8 cellular contexts compared by ENCODE assay signal in genomic region chr16:74623214-74623842, GRCh38. TPM values are rescaled to one million over a fixed set of nuclear protein-coding genes. Genes with fewer than 3 reads are reported as not detected.
DNase-seq lines count a peak whose midpoint lies in the region; ATAC-seq and TF ChIP-seq lines count a peak whose summit lies in the region.

No MANE protein-coding gene starts in this region.

- ATAC-seq in activated naive CD8-positive, alpha-beta T cell treated with anti-CD3 and anti-CD28 coated beads, Interleukin-2, amount 50 U/mL, for 24 hours, result no peak
- no peak for ATAC-seq in HG02884 (IDR thresholded peaks at IDR 0.05; ENCODE audit: unreplicated experiment)

- in situ Hi-C loops in astrocyte of the spinal cord (cut with HindIII; ENCODE audit: low sequenced_read_pairs), result no loop called here

- H3K9me3 Mint-ChIP-seq in activated naive CD8-positive, alpha-beta T cell (ENCODE audit: low read depth), result no peaks in the 10 kb centered on the region
- no peaks in the 10 kb centered on the region for H3K9me3 Mint-ChIP-seq in activated naive CD8-positive, alpha-beta T cell treated with anti-CD3 and anti-CD28 coated beads, Interleukin-2, amount 50 U/mL, for 24 hours

- no peaks in the 10 kb centered on the region for H3K36me3 ChIP-seq in testis (ENCODE audit: low read depth, missing control alignments)

- intact Hi-C loops in testis (cut with DNase I; ENCODE audit: low total_unique reads), result loop anchor here (10.0 kb wide), 1 partner anchor 169 kb away; no protein-coding TSS in a partner anchor

- no peak for TF ChIP-seq POLR2A in testis (IDR thresholded peaks at IDR 0.05)

- H3K4me3 ChIP-seq in astrocyte of the spinal cord (ENCODE audit: low read depth, low read length) (no peak overlapping the region), testis (no peak overlapping the region)

- TF ChIP-seq CTCF in astrocyte of the spinal cord (IDR thresholded peaks at IDR 0.05; ENCODE audit: low read depth, low read length) (peak; percentile 54), testis (IDR thresholded peaks at IDR 0.05) (peak; percentile 11 to 51 (median 46))

- no peaks in the 10 kb centered on the region for H3K4me1 ChIP-seq in testis

- H3K27me3 ChIP-seq in testis, result no peaks in the 10 kb centered on the region

- H3K27me3 Mint-ChIP-seq in activated naive CD8-positive, alpha-beta T cell, result no peaks in the 10 kb centered on the region
- no peaks in the 10 kb centered on the region for H3K27me3 Mint-ChIP-seq in activated naive CD8-positive, alpha-beta T cell treated with anti-CD3 and anti-CD28 coated beads, Interleukin-2, amount 50 U/mL, for 24 hours

- H3K4me3 Mint-ChIP-seq in activated naive CD8-positive, alpha-beta T cell, result no peak overlapping the region
- no peak overlapping the region for H3K4me3 Mint-ChIP-seq in activated naive CD8-positive, alpha-beta T cell treated with anti-CD3 and anti-CD28 coated beads, Interleukin-2, amount 50 U/mL, for 24 hours

- no peaks in the 10 kb centered on the region for H3K9me3 ChIP-seq in testis

- no peak overlapping the region for H3K27ac ChIP-seq in testis

- peaks cover 9% of the 10 kb centered on the region for H3K36me3 Mint-ChIP-seq in activated naive CD8-positive, alpha-beta T cell
- peaks cover 69% of the 10 kb centered on the region for H3K36me3 Mint-ChIP-seq in activated naive CD8-positive, alpha-beta T cell treated with anti-CD3 and anti-CD28 coated beads, Interleukin-2, amount 50 U/mL, for 24 hours (ENCODE audit: low read depth)

- peak overlapping the region; percentile 28 for H3K27ac Mint-ChIP-seq in activated naive CD8-positive, alpha-beta T cell
- no peak overlapping the region for H3K27ac Mint-ChIP-seq in activated naive CD8-positive, alpha-beta T cell treated with anti-CD3 and anti-CD28 coated beads, Interleukin-2, amount 50 U/mL, for 24 hours

- H3K4me1 Mint-ChIP-seq in activated naive CD8-positive, alpha-beta T cell (ENCODE audit: low read depth), result peaks cover 21% of the 10 kb centered on the region
- H3K4me1 Mint-ChIP-seq in activated naive CD8-positive, alpha-beta T cell treated with anti-CD3 and anti-CD28 coated beads, Interleukin-2, amount 50 U/mL, for 24 hours, result peaks cover 25% of the 10 kb centered on the region

- no peak for DNase-seq in activated naive CD8-positive, alpha-beta T cell treated with anti-CD3 and anti-CD28 coated beads, Interleukin-2, amount 50 U/mL, for 24 hours
- DNase-seq in NCI-H1092 (lab: John Stamatoyannopoulos, UW) (peak; percentile 7), astrocyte of the spinal cord (ENCODE audit: low read depth, low spot score) (peak; percentile 67), iris pigment epithelial cell (ENCODE audit: low read depth) (peak; percentile 60), testis (no peak), NCI-H2029 treated with DMSO at 0.1 percent for 48 hours (lab: John Stamatoyannopoulos, UW) (no peak)

- 42 to 47% methylated on average over 4 of the region's 4 CpGs for WGBS in testis, 2 donors

RNA-seq across cellular contexts. Expression of gene GLG1, which starts 16.4 kb away (rescaled TPM):
- total RNA-seq in testis, result 100 to 1,000 TPM; 206 to 268 TPM
- 151 TPM for polyA plus RNA-seq in testis (ENCODE audit: insufficient read depth, low read depth, low replicate concordance)

RNA-seq across cellular contexts. Expression of gene RFWD3, which starts 43.3 kb away (rescaled TPM):
- total RNA-seq in testis, result 100 to 1,000 TPM in 1 of 2 donors, 10 to 100 TPM in 1; 66.8 to 100 TPM
- 57.2 TPM for polyA plus RNA-seq in testis (ENCODE audit: insufficient read depth, low read depth, low replicate concordance)

Comparison
In these comparisons a context has a peak if more than half of its experiments do, and no peak if none do; other contexts are left out.
1. DNase-seq: peak in NCI-H1092 (single experiment), astrocyte of the spinal cord (single experiment) and iris pigment epithelial cell (single experiment); none in activated naive CD8-positive, alpha-beta T cell treated with anti-CD3 and anti-CD28 coated beads, Interleukin-2, amount 50 U/mL, for 24 hours (single experiment), testis (single experiment) and NCI-H2029 treated with DMSO at 0.1 percent for 48 hours (single experiment).